1 cellular context compared by ENCODE assay signal in genomic region chr3:56823984-56824703, GRCh38.
TF ChIP-seq lines count a peak whose summit lies in the region.

No MANE protein-coding gene starts in this region.

TF ChIP-seq in SK-N-SH, 30 proteins besides CTCF, POLR2A, EP300 and RAD21 (continued from another document):
- TF ChIP-seq IRF3 (IDR thresholded peaks at IDR 0.05; ENCODE audit: low read depth, low read length) (no peak), POLR2AphosphoS5 (IDR thresholded peaks at IDR 0.05; ENCODE audit: low read depth, low read length) (no peak), TCF12 (IDR thresholded peaks at IDR 0.05) (no peak), PBX3 (IDR thresholded peaks at IDR 0.05) (no peak), USF2 (IDR thresholded peaks at IDR 0.05; ENCODE audit: borderline replicate concordance, low read depth, low read length) (no peak), FOSL2 (IDR thresholded peaks at IDR 0.05; ENCODE audit: borderline replicate concordance, low read depth) (no peak)
